In genomic region chr2:197108758-197109157, GRCh38 we compare ENCODE assay signal across 10 cellular contexts.
DNase-seq lines count a peak whose midpoint lies in the region; ATAC-seq and TF ChIP-seq lines count a peak whose summit lies in the region.
"Had no signal": no experiment of that assay in that cellular context is flagged by ENCODE, and none has a peak within 500 bp of the region (broad histone marks: within the 10 kb centered on the region; RNA-seq: fewer than 3 reads in every experiment).

No MANE protein-coding gene starts in this region.

- H3K27me3 ChIP-seq in liver (ENCODE audit: control insufficient read depth in 4 of 4, insufficient read depth in 4 of 4, low read length in 3 of 4) (no peaks in the 10 kb centered on the region), suprapubic skin (no peaks in the 10 kb centered on the region)

- H3K36me3 ChIP-seq in liver (ENCODE audit: control insufficient read depth in 4 of 4, insufficient read depth in 3 of 4, low read depth in 1 of 4, low read length in 3 of 4): no peaks in the 10 kb centered on the region
- no peaks in the 10 kb centered on the region for H3K36me3 ChIP-seq in suprapubic skin

- H3K27ac ChIP-seq in caudate nucleus (ENCODE audit: low read depth, low read length) (peak overlapping the region; percentile 52), liver (ENCODE audit: low read depth in 1 of 2, low read length in 2 of 2) (peak overlapping the region; percentile 84 to 91), suprapubic skin (peak overlapping the region; percentile 72)

- TF ChIP-seq EP300 in suprapubic skin (IDR thresholded peaks at IDR 0.05): no peak

- H3K9me3 ChIP-seq in liver (ENCODE audit: control insufficient read depth in 4 of 4, low read length in 3 of 4): no peaks in the 10 kb centered on the region
- no peaks in the 10 kb centered on the region for H3K9me3 ChIP-seq in suprapubic skin

- peak; percentile 44 to 61 for TF ChIP-seq RAD21 in liver (IDR thresholded peaks at IDR 0.05)

- DNase-seq in HS-5 (ENCODE audit: low read depth) (peak; percentile 45), caudate nucleus (lab: John Stamatoyannopoulos, UW) (peak in 32 of 61 donors; percentile 3 to 57 (median 28)), suprapubic skin (ENCODE audit: low spot score in 2 of 2) (peak; percentile 80 to 87), NCI-H146 (lab: John Stamatoyannopoulos, UW) (no peak), NCI-H1436 (lab: John Stamatoyannopoulos, UW) (no peak)
- DNase-seq: MV-4-11 had no signal

- 44% methylated on average over 4 of the region's 4 CpGs for WGBS in liver
- WGBS in suprapubic skin: 64% methylated on average over 4 of the region's 4 CpGs

- no peak for TF ChIP-seq POLR2A in suprapubic skin (IDR thresholded peaks at IDR 0.05)

- H3K4me3 ChIP-seq in liver (ENCODE audit: low read depth in 1 of 3, low read length in 3 of 3): no peak overlapping the region
- H3K4me3 ChIP-seq in suprapubic skin: no peak overlapping the region
- H3K4me3 ChIP-seq: GM12878 had no signal

- ATAC-seq in GM21576 (IDR thresholded peaks at IDR 0.05; ENCODE audit: unreplicated experiment) (no peak), GM18867 (IDR thresholded peaks at IDR 0.05; ENCODE audit: unreplicated experiment) (no peak)
- ATAC-seq: GM12878 had no signal

- no peak overlapping the region for H3K9ac ChIP-seq in liver (ENCODE audit: low read depth in 1 of 2, low read length in 2 of 2)

- H3K4me1 ChIP-seq in liver (ENCODE audit: control insufficient read depth in 4 of 4, insufficient read depth in 4 of 4, low read length in 3 of 4) (peaks cover 7 to 26% (median 15%) of the 10 kb centered on the region in 4 donors), suprapubic skin (peaks cover 19% of the 10 kb centered on the region)

- TF ChIP-seq CTCF in liver (IDR thresholded peaks at IDR 0.05; ENCODE audit: low read depth, low read length, missing input control) (no peak), suprapubic skin (IDR thresholded peaks at IDR 0.05) (no peak)

TF ChIP-seq in liver, 16 proteins besides CTCF, POLR2A, EP300 and RAD21:
- TF ChIP-seq YY1 (IDR thresholded peaks at IDR 0.05) (peak; percentile 61), HNF4A (conservative IDR thresholded peaks at IDR 0.05) (peak; percentile 40 to 61), HNF4G (IDR thresholded peaks at IDR 0.05) (no peak), NR2F2 (IDR thresholded peaks at IDR 0.05) (peak; percentile 82), TAF1 (conservative IDR thresholded peaks at IDR 0.05) (no peak), FOXA1 (IDR thresholded peaks at IDR 0.05) (no peak), JUND (IDR thresholded peaks at IDR 0.05) (peak; percentile 74 to 79), FOXA2 (IDR thresholded peaks at IDR 0.05) (no peak), RXRA (IDR thresholded peaks at IDR 0.05) (peak; percentile 69 to 83), SP1 (IDR thresholded peaks at IDR 0.05) (peak; percentile 63), GABPA (IDR thresholded peaks at IDR 0.05 in 1 of 2, conservative IDR thresholded peaks at IDR 0.05 in 1 of 2) (no peak), ZBTB33 (IDR thresholded peaks at IDR 0.05) (no peak), MAX (IDR thresholded peaks at IDR 0.05) (peak; percentile 34), EGR1 (IDR thresholded peaks at IDR 0.05; ENCODE audit: low read depth in 2 of 2) (no peak), REST (IDR thresholded peaks at IDR 0.05) (no peak)
- TF ChIP-seq, protein P1, sequence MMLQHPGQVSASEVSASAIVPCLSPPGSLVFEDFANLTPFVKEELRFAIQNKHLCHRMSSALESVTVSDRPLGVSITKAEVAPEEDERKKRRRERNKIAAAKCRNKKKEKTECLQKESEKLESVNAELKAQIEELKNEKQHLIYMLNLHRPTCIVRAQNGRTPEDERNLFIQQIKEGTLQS (IDR thresholded peaks at IDR 0.05): peak; percentile 48

Comparison
In these comparisons a context has a peak if more than half of its experiments do, and no peak if none do; other contexts are left out.
1. DNase-seq: peak in HS-5 (single experiment), caudate nucleus (32 of 61) and suprapubic skin (2 of 2); none in NCI-H146 (single experiment) and NCI-H1436 (single experiment).
2. Peak in every context shown above with its lines, with median percentiles within 50 percentile points of each other: H3K27ac ChIP-seq.